In the genomic region with DNA sequence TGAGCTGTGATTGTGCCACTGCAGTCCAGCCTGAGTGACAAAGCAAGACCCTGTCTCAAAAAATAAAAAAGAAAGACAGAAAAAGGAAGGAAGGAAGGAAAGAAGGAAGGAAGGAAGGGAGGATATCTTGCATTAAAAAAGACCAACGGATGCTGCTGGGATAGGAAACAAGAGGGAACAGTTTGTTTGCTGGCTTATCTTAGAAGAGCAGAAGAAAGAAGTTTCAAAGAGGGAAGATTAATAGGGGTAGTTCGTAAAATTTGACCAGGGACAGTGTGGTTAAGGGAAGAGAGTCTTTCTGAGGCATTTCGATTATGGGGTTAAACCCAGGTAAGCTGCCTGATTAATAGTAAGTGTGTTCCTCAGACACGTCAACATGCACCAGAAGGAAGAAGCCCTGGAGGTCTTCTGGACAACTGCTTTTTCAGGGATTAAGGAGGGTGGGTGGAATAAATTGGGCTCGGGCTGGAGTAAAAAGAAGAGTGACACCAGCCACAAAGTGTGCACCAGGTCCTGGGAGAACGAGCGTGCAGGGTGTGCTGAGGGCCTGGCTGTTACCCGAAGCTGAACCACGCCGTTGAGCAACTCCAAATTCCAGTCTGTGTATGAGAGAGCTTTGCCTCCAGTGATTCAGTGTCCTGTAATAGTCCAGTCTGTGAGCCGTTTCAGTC, we compare ENCODE assay signal across 8 cellular contexts. TPM values are rescaled to one million over a fixed set of nuclear protein-coding genes. Genes with fewer than 3 reads are reported as not detected.
DNase-seq lines count a peak whose midpoint lies in the region; ATAC-seq and TF ChIP-seq lines count a peak whose summit lies in the region.

No MANE protein-coding gene starts in this region.

- peak; percentile 39 for DNase-seq in GF-D8 (lab: John Stamatoyannopoulos, UW)
- DNase-seq in NCI-H226: peak; percentile 79
- DNase-seq in mammary epithelial cell: peak; percentile 96
- peak; percentile 82 for DNase-seq in osteoblast (ENCODE audit: insufficient read length, low spot score, missing footprints)
- DNase-seq in GOT3 (lab: John Stamatoyannopoulos, UW): no peak
- DNase-seq in GM19238 (ENCODE audit: insufficient read length, low spot score): no peak

- 31% methylated on average over 11 of the region's 11 CpGs for WGBS in mammary epithelial cell (ENCODE audit: low coverage, missing lambda C conversion rate)

- H3K27me3 ChIP-seq in mammary epithelial cell (ENCODE audit: insufficient read depth, low read length): no peaks in the 10 kb centered on the region
- H3K27me3 ChIP-seq in osteoblast (ENCODE audit: insufficient read depth, low read length): peaks cover 26% of the 10 kb centered on the region

- H3K27ac ChIP-seq in mammary epithelial cell (ENCODE audit: insufficient read depth, low read depth, low read length) (peak overlapping the region; percentile 96), osteoblast (ENCODE audit: low read depth, low read length) (peak overlapping the region; percentile 79)

- H3K9me3 ChIP-seq in mammary epithelial cell (replicated peaks; ENCODE audit: insufficient read depth, low read length) (no peaks in the 10 kb centered on the region), osteoblast (ENCODE audit: low read depth, low read length) (no peaks in the 10 kb centered on the region)

- H3K36me3 ChIP-seq in mammary epithelial cell (ENCODE audit: insufficient read depth, low read length) (no peaks in the 10 kb centered on the region), osteoblast (ENCODE audit: insufficient read depth, low read length) (no peaks in the 10 kb centered on the region)

- H4K20me1 ChIP-seq in mammary epithelial cell (ENCODE audit: insufficient read depth, low read length) (no peaks in the 10 kb centered on the region), osteoblast (ENCODE audit: insufficient read depth, low read length) (no peaks in the 10 kb centered on the region)

- H3K4me3 ChIP-seq in mammary epithelial cell (replicated peaks in 1 of 3; ENCODE audit: insufficient read depth in 1 of 3, low read depth in 2 of 3, low read length in 3 of 3): no peak overlapping the region
- no peak overlapping the region for H3K4me3 ChIP-seq in osteoblast (ENCODE audit: insufficient read depth, low read length)

- ATAC-seq in HG02763 (IDR thresholded peaks at IDR 0.05; ENCODE audit: unreplicated experiment) (no peak), GM18873 (IDR thresholded peaks at IDR 0.05; ENCODE audit: low FRiP score, unreplicated experiment) (no peak)

- dilution Hi-C loops in mammary epithelial cell (cut with HindIII; ENCODE audit: low sequenced_read_pairs): no loop called here

- intact Hi-C loops in mammary epithelial cell (cut with micrococcal nuclease): loop anchor here (5.0 to 10.0 kb wide), 3 partner anchors 37 to 120 kb away; a partner anchor contains a TSS

- in situ Hi-C loops in mammary epithelial cell (cut with MboI; ENCODE audit: low sequenced_read_pairs in 2 of 2): no loop called here

- H3K9ac ChIP-seq in mammary epithelial cell (ENCODE audit: insufficient read depth, low read length): no peak overlapping the region

- H3K79me2 ChIP-seq in mammary epithelial cell (ENCODE audit: insufficient read depth, low read length) (no peaks in the 10 kb centered on the region), osteoblast (ENCODE audit: insufficient read depth, low read length) (no peaks in the 10 kb centered on the region)

- H3K4me2 ChIP-seq in mammary epithelial cell (ENCODE audit: insufficient read depth, low read depth, low read length) (peak overlapping the region; percentile 48), osteoblast (ENCODE audit: insufficient read depth, low read length) (peak overlapping the region; percentile 27)

- H3K4me1 ChIP-seq in mammary epithelial cell (ENCODE audit: insufficient read depth, low read length) (peaks cover 52% of the 10 kb centered on the region), osteoblast (ENCODE audit: insufficient read depth, low read length) (peaks cover 9% of the 10 kb centered on the region)

- CTCF ChIA-PET in mammary epithelial cell (lab: Charles Lee; ENCODE audit: low non-redundant PET): no interaction called here

- TSS peak; percentile 29 for BruUV-seq in mammary epithelial cell (replicated peaks; lab: Mats Ljungman, UMichigan)

- TF ChIP-seq CTCF in mammary epithelial cell (conservative IDR thresholded peaks at IDR 0.05 in 1 of 2, IDR thresholded peaks at IDR 0.05 in 1 of 2; ENCODE audit: extremely low read depth in 1 of 2, insufficient read depth in 1 of 2, low read depth in 1 of 2, low read length in 2 of 2) (no peak), osteoblast (IDR thresholded peaks at IDR 0.05; ENCODE audit: extremely low read depth, low read depth, low read length) (no peak)

- peak overlapping the region; percentile 68 for H2AFZ ChIP-seq in mammary epithelial cell (ENCODE audit: low read depth, low read length)
- H2AFZ ChIP-seq in osteoblast (ENCODE audit: low read length): peak overlapping the region; percentile 6

RNA-seq across cellular contexts. Expression of a gene that starts 24.8 kb away (rescaled TPM):
- 1 to 10 TPM; 2.0 to 6.6 TPM for total RNA-seq in mammary epithelial cell
- polyA plus RNA-seq in mammary epithelial cell: 1.2 TPM
- 0.16 TPM for polyA minus RNA-seq in mammary epithelial cell
- under 0.01 TPM in 1 of 2 replicates, not detected in the other for total RNA-seq in osteoblast

Comparison
In these comparisons a context has a peak if more than half of its experiments do, and no peak if none do; other contexts are left out.
1. DNase-seq: peak in GF-D8 (single experiment), NCI-H226 (single experiment), mammary epithelial cell (single experiment) and osteoblast (single experiment); none in GOT3 (single experiment) and GM19238 (single experiment).